Comparison of ENCODE assay signal across 19 cellular contexts in genomic region chr7:77326131-77326530, GRCh38.
DNase-seq lines count a peak whose midpoint lies in the region; ATAC-seq, FAIRE-seq and TF ChIP-seq lines count a peak whose summit lies in the region.
"Had no signal": no experiment of that assay in that cellular context is flagged by ENCODE, and none has a peak within 500 bp of the region (broad histone marks: within the 10 kb centered on the region; RNA-seq: fewer than 3 reads in every experiment).

No MANE protein-coding gene starts in this region.

- H4K20me1 ChIP-seq in astrocyte (ENCODE audit: insufficient read depth, low read length) = no peaks in the 10 kb centered on the region

- intact Hi-C loops in vagina (cut with DNase I) = no loop called here

- H3K9me3 ChIP-seq in astrocyte (ENCODE audit: insufficient read depth, low read depth, low read length) (no peaks in the 10 kb centered on the region), vagina (no peaks in the 10 kb centered on the region)

- H3K4me3 Mint-ChIP-seq in astrocyte (ENCODE audit: unreplicated experiment) = no peak overlapping the region
- H3K4me3 Mint-ChIP-seq: activated naive CD4-positive, alpha-beta T cell treated with anti-CD3 and anti-CD28 coated beads, Interleukin-2, amount 50 U/mL, for 24 hours; CD8-positive, alpha-beta memory T cell; T-helper 17 cell had no signal

- no peak overlapping the region for H3K27ac ChIP-seq in astrocyte (ENCODE audit: low read depth, low read length)
- H3K27ac ChIP-seq in vagina = peak overlapping the region; percentile 69

- H3K36me3 ChIP-seq in astrocyte (ENCODE audit: insufficient read depth, low read length) (no peaks in the 10 kb centered on the region), vagina (no peaks in the 10 kb centered on the region)

- no peaks in the 10 kb centered on the region for H3K27me3 ChIP-seq in astrocyte (ENCODE audit: insufficient read depth, low read length)
- H3K27me3 ChIP-seq in vagina = no peaks in the 10 kb centered on the region

- H3K4me3 ChIP-seq in astrocyte (ENCODE audit: insufficient read depth, low read depth, low read length) (no peak overlapping the region), vagina (no peak overlapping the region)

- H3K4me1 Mint-ChIP-seq in astrocyte (ENCODE audit: low read depth, unreplicated experiment) = peaks cover 24% of the 10 kb centered on the region

- H3K4me2 ChIP-seq in astrocyte (ENCODE audit: low read length) = peak overlapping the region; percentile 19

- H3K27ac Mint-ChIP-seq in activated naive CD4-positive, alpha-beta T cell treated with anti-CD3 and anti-CD28 coated beads, Interleukin-2, amount 50 U/mL, for 72 hours = peak overlapping the region in 1 of 2 donors; percentile 62
- H3K27ac Mint-ChIP-seq in astrocyte (ENCODE audit: unreplicated experiment) = no peak overlapping the region
- H3K27ac Mint-ChIP-seq: activated naive CD4-positive, alpha-beta T cell treated with anti-CD3 and anti-CD28 coated beads, Interleukin-2, amount 50 U/mL, for 24 hours; T-helper 17 cell had no signal

- peak; percentile 24 to 39 for ATAC-seq in activated naive CD4-positive, alpha-beta T cell treated with anti-CD3 and anti-CD28 coated beads, Interleukin-2, amount 50 U/mL, for 72 hours
- no peak for ATAC-seq in left lobe of liver
- ATAC-seq: Right ventricle myocardium inferior, T-helper 17 cell had no signal

- H2AFZ ChIP-seq in astrocyte (ENCODE audit: low read depth, low read length) = no peak overlapping the region

- TF ChIP-seq POLR2A in vagina (IDR thresholded peaks at IDR 0.05) = no peak

- H3K9me3 Mint-ChIP-seq in activated naive CD4-positive, alpha-beta T cell treated with anti-CD3 and anti-CD28 coated beads, Interleukin-2, amount 50 U/mL, for 72 hours = no peaks in the 10 kb centered on the region
- peaks cover 3% of the 10 kb centered on the region for H3K9me3 Mint-ChIP-seq in astrocyte (ENCODE audit: unreplicated experiment)
- H3K9me3 Mint-ChIP-seq: activated naive CD4-positive, alpha-beta T cell treated with anti-CD3 and anti-CD28 coated beads, Interleukin-2, amount 50 U/mL, for 24 hours; CD8-positive, alpha-beta memory T cell had no signal

- no peak for DNase-seq in activated naive CD4-positive, alpha-beta T cell treated with anti-CD3 and anti-CD28 coated beads, Interleukin-2, amount 50 U/mL, for 72 hours (ENCODE audit: low spot score in 2 of 2)
- no peak for DNase-seq in activated naive CD4-positive, alpha-beta T cell treated with anti-CD3 and anti-CD28 coated beads, Interleukin-2, amount 50 U/mL, for 16 hours
- DNase-seq in astrocyte (ENCODE audit: low read depth) (peak; percentile 13), kidney glomerular epithelial cell (lab: John Stamatoyannopoulos, UW) (peak; percentile 48), vagina (ENCODE audit: extremely low spot score in 2 of 2) (no peak), T-helper 2 cell (no peak), DMS79 treated with DMSO at 0.1 percent for 48 hours (lab: John Stamatoyannopoulos, UW) (no peak), left lobe of liver (ENCODE audit: low spot score) (no peak)
- DNase-seq: ACHN; CD8-positive, alpha-beta memory T cell; central memory CD4-positive, alpha-beta T cell; GF-D8; islet precursor cell; NCI-H2029; occipital lobe; substantia nigra; T-helper 17 cell had no signal

- no peak for TF ChIP-seq CTCF in astrocyte (IDR thresholded peaks at IDR 0.05; ENCODE audit: insufficient read depth, low read depth, low read length)
- TF ChIP-seq CTCF in vagina (IDR thresholded peaks at IDR 0.05) = no peak

- no peak overlapping the region for H3K9ac ChIP-seq in astrocyte (ENCODE audit: low read length)

- H3K4me1 ChIP-seq in astrocyte (ENCODE audit: insufficient read depth, low read length) (peaks cover 33% of the 10 kb centered on the region), vagina (peaks cover 45% of the 10 kb centered on the region)

- no peaks in the 10 kb centered on the region for H3K36me3 Mint-ChIP-seq in activated naive CD4-positive, alpha-beta T cell treated with anti-CD3 and anti-CD28 coated beads, Interleukin-2, amount 50 U/mL, for 72 hours
- H3K36me3 Mint-ChIP-seq in astrocyte (ENCODE audit: low read depth, unreplicated experiment) = no peaks in the 10 kb centered on the region

- H3K27me3 Mint-ChIP-seq in astrocyte (ENCODE audit: low read depth, unreplicated experiment) = no peaks in the 10 kb centered on the region
- H3K27me3 Mint-ChIP-seq: activated naive CD4-positive, alpha-beta T cell treated with anti-CD3 and anti-CD28 coated beads, Interleukin-2, amount 50 U/mL, for 24 hours; T-helper 17 cell had no signal

- no peaks in the 10 kb centered on the region for H3K79me2 ChIP-seq in astrocyte (ENCODE audit: insufficient read depth, low read length)

- FAIRE-seq in astrocyte (lab: Jason Lieb, UNC) = no peak

Comparison
In these comparisons a context has a peak if more than half of its experiments do, and no peak if none do; other contexts are left out.
1. DNase-seq: peak in astrocyte (single experiment) and kidney glomerular epithelial cell (single experiment); none in activated naive CD4-positive, alpha-beta T cell treated with anti-CD3 and anti-CD28 coated beads, Interleukin-2, amount 50 U/mL, for 72 hours (0 of 2), activated naive CD4-positive, alpha-beta T cell treated with anti-CD3 and anti-CD28 coated beads, Interleukin-2, amount 50 U/mL, for 16 hours (single experiment), vagina (0 of 2), T-helper 2 cell (0 of 5), DMS79 treated with DMSO at 0.1 percent for 48 hours (single experiment) and left lobe of liver (single experiment).